In the genomic region with DNA sequence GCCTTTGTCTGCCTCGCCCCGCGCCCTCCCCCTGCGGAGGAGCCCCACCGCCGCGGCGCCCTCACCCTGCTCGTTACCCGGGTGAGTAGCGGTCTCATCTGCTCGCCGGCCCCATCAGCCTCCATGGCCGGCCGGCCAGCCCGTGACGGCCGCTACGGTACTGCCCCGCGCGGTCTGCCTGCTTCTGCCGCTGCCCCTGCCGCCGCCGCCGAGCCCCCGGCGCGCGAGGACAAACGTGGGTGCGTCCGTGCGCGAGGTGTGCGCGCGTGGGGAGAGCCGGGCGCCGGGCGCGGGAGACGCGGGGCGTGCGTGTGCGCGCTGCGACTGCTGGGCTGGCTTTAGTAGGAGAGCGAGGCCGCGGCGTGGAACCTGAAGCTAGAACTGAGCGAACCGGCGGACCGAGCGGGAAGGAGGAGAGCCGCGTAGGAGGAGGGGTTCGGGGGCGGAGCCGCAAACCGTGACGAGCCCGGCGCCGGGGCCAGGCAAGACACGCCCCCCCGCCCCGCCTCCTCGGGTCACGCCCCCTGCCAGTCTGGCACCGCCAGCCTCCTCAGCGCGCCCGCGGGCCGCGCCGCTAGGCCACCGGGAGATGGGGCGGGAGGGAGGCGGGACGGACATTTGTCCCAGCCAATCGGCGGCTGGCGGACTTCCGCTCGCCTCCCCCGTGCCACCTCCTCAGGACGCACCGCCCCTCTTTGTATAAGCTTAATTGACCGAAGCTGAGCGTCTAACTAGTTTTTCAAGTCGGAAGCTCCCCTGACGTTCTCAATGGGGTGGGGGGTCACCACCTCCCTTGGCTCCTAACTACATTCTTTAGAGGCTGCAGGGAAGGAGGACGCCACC, we compare ENCODE assay signal across 8 cellular contexts. TPM values are rescaled to one million over a fixed set of nuclear protein-coding genes. Genes with fewer than 3 reads are reported as not detected.
DNase-seq lines count a peak whose midpoint lies in the region; TF ChIP-seq lines count a peak whose summit lies in the region.

A gene (minus strand): TSS at position 383 of the 843 bp plus-strand sequence. CDS start 258 bp downstream, at position 125.

- TF ChIP-seq RAD21 in neural cell (conservative IDR thresholded peaks at IDR 0.05): peak; percentile 26

- peaks cover 37% of the 10 kb centered on the region for H3K79me2 ChIP-seq in neural cell (replicated peaks; ENCODE audit: insufficient read depth, low read length)

- H3F3A ChIP-seq in neural cell (ENCODE audit: insufficient read depth, low read length, poor library complexity, severe bottlenecking): no peaks in the 10 kb centered on the region

- TF ChIP-seq EP300 in neural cell (conservative IDR thresholded peaks at IDR 0.05; ENCODE audit: poor library complexity, severe bottlenecking) (peak; percentile 65), stomach (IDR thresholded peaks at IDR 0.05) (no peak)

- H3K4me1 ChIP-seq in stomach: peaks cover 0 to 57% (median 29%) of the 10 kb centered on the region in 4 donors

- H3K9me2 ChIP-seq in neural cell (ENCODE audit: insufficient read depth, low read length): no peaks in the 10 kb centered on the region

- intact Hi-C loops in stomach (cut with DNase I; ENCODE audit: low total_unique reads): no loop called here

- DNase-seq in ELF-1 (ENCODE audit: low read depth, low spot score): peak; percentile 99
- DNase-seq in H7: peak; percentile 99
- DNase-seq in M059J (ENCODE audit: low read depth): peak; percentile 89
- peak; percentile 83 to 88 for DNase-seq in SHP77 (lab: John Stamatoyannopoulos, UW)
- DNase-seq in activated effector memory CD4-positive, alpha-beta T cell treated with anti-CD3 and anti-CD28 coated beads, Interleukin-2, amount 50 U/mL, for 16 hours: peak; percentile 100
- DNase-seq in fibroblast of the conjunctiva (ENCODE audit: low read depth): peak; percentile 94
- DNase-seq in stomach: peak; percentile 99

- peak within 1 kb of the TSS; percentile 87 for H3K4me2 ChIP-seq in neural cell (ENCODE audit: low read length)

- H4K20me1 ChIP-seq in neural cell (ENCODE audit: insufficient read depth): no peaks in the 10 kb centered on the region

- peak within 1 kb of the TSS; percentile 77 for H3K27ac ChIP-seq in neural cell (ENCODE audit: low read length)
- peak within 1 kb of the TSS; percentile 90 to 99 (median 94) for H3K27ac ChIP-seq in stomach

- H2AFZ ChIP-seq in neural cell (ENCODE audit: low read depth, low read length): peak within 1 kb of the TSS; percentile 85

- WGBS in stomach, 5 donors: 0 to 1% (median 0%) methylated on average over 12 to 98 of the region's 100 CpGs

- no peaks in the 10 kb centered on the region for H3K36me3 ChIP-seq in H7 (replicated peaks; ENCODE audit: control insufficient read depth, insufficient read depth, low read length)
- H3K36me3 ChIP-seq in neural cell (ENCODE audit: insufficient read depth, low read length): no peaks in the 10 kb centered on the region
- no peaks in the 10 kb centered on the region for H3K36me3 ChIP-seq in stomach

- H3K27me3 ChIP-seq in H7 (ENCODE audit: control insufficient read depth, insufficient read depth, low read length) (no peaks in the 10 kb centered on the region), neural cell (ENCODE audit: insufficient read depth, low read depth, low read length) (no peaks in the 10 kb centered on the region), stomach (no peaks in the 10 kb centered on the region)

- TF ChIP-seq POLR2A in stomach (IDR thresholded peaks at IDR 0.05): peak in 2 of 4 donors; percentile 36 to 90

- TF ChIP-seq CTCF in neural cell (IDR thresholded peaks at IDR 0.05; ENCODE audit: poor library complexity, severe bottlenecking) (peak; percentile 9), stomach (IDR thresholded peaks at IDR 0.05) (no peak)

- H3K9me3 ChIP-seq in neural cell (ENCODE audit: low read length): no peaks in the 10 kb centered on the region
- no peaks in the 10 kb centered on the region for H3K9me3 ChIP-seq in stomach

- peak within 1 kb of the TSS; percentile 69 for H3K4me3 ChIP-seq in H7 (ENCODE audit: insufficient read depth, low read depth, low read length)
- H3K4me3 ChIP-seq in neural cell (ENCODE audit: low read length): peak within 1 kb of the TSS; percentile 95
- peak within 1 kb of the TSS; percentile 70 to 95 (median 82) for H3K4me3 ChIP-seq in stomach

- H3K9ac ChIP-seq in neural cell (ENCODE audit: low read length): peak within 1 kb of the TSS; percentile 89

TF ChIP-seq in neural cell, 6 proteins besides CTCF, POLR2A, EP300 and RAD21:
- TF ChIP-seq, protein P1, sequence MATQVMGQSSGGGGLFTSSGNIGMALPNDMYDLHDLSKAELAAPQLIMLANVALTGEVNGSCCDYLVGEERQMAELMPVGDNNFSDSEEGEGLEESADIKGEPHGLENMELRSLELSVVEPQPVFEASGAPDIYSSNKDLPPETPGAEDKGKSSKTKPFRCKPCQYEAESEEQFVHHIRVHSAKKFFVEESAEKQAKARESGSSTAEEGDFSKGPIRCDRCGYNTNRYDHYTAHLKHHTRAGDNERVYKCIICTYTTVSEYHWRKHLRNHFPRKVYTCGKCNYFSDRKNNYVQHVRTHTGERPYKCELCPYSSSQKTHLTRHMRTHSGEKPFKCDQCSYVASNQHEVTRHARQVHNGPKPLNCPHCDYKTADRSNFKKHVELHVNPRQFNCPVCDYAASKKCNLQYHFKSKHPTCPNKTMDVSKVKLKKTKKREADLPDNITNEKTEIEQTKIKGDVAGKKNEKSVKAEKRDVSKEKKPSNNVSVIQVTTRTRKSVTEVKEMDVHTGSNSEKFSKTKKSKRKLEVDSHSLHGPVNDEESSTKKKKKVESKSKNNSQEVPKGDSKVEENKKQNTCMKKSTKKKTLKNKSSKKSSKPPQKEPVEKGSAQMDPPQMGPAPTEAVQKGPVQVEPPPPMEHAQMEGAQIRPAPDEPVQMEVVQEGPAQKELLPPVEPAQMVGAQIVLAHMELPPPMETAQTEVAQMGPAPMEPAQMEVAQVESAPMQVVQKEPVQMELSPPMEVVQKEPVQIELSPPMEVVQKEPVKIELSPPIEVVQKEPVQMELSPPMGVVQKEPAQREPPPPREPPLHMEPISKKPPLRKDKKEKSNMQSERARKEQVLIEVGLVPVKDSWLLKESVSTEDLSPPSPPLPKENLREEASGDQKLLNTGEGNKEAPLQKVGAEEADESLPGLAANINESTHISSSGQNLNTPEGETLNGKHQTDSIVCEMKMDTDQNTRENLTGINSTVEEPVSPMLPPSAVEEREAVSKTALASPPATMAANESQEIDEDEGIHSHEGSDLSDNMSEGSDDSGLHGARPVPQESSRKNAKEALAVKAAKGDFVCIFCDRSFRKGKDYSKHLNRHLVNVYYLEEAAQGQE (IDR thresholded peaks at IDR 0.05; ENCODE audit: borderline replicate concordance): peak; percentile 84
- TF ChIP-seq SMC3 (conservative IDR thresholded peaks at IDR 0.05; ENCODE audit: poor library complexity) (peak; percentile 16), TAF1 (IDR thresholded peaks at IDR 0.05; ENCODE audit: low read depth) (peak; percentile 97), EZH2 (IDR thresholded peaks at IDR 0.05; ENCODE audit: borderline replicate concordance, insufficient read depth, low read length, poor library complexity, severe bottlenecking) (no peak), POLR2AphosphoS5 (IDR thresholded peaks at IDR 0.05) (peak; percentile 98), MXI1 (conservative IDR thresholded peaks at IDR 0.05; ENCODE audit: poor library complexity, severe bottlenecking) (peak; percentile 89)

RNA-seq across cellular contexts. Expression of the gene that starts here (rescaled TPM):
- 61.1 and 112 TPM in 2 replicates for total RNA-seq in H7 (2014; rRNA removed; shearing (Covaris generic))
- total RNA-seq in M059J (2014; rRNA removed; shearing (Covaris generic)): 31.4 and 50.1 TPM in 2 replicates
- polyA plus RNA-seq in neural cell (88.9 and 96.9 TPM in 2 replicates), stomach (1 to 10 TPM; 1.6 to 9.2 (median 3.7) TPM)
- polyA minus RNA-seq in neural cell: 300 and 339 TPM in 2 replicates
- 100 to 1,000 TPM in 2 of 5 donors, 10 to 100 TPM in 3; 16.9 to 212 (median 68.8) TPM for total RNA-seq in stomach

Comparison
In these comparisons a context has a peak if more than half of its experiments do, and no peak if none do; other contexts are left out.
1. Peak in every context shown above with its lines: DNase-seq, H3K4me3 ChIP-seq and H3K27ac ChIP-seq.